Comparison of ENCODE assay signal across 19 cellular contexts in genomic region chr6:43887340-43887858, GRCh38.
DNase-seq lines count a peak whose midpoint lies in the region; ATAC-seq and TF ChIP-seq lines count a peak whose summit lies in the region.
"Had no signal": no experiment of that assay in that cellular context is flagged by ENCODE, and none has a peak within 500 bp of the region (broad histone marks: within the 10 kb centered on the region; RNA-seq: fewer than 3 reads in every experiment).

No MANE protein-coding gene starts in this region.

- H3K27me3 Mint-ChIP-seq in CD4-positive, alpha-beta memory T cell, result peaks cover 13 to 22% of the 10 kb centered on the region in 2 donors

- H3K4me1 ChIP-seq in Panc1 (ENCODE audit: control insufficient read depth, insufficient read depth, low read length), result no peaks in the 10 kb centered on the region; the same call in 1 of the 2 replicates
- peaks cover 0 to 17% (median 12%) of the 10 kb centered on the region in 4 donors for H3K4me1 ChIP-seq in stomach
- H3K4me1 ChIP-seq in right atrium auricular region, result peaks cover 0 to 5% of the 10 kb centered on the region in 2 donors
- H3K4me1 ChIP-seq in CD4-positive, alpha-beta memory T cell (ENCODE audit: insufficient read depth, low read length), result no peaks in the 10 kb centered on the region
- H3K4me1 ChIP-seq: upper lobe of left lung had no signal

- POLR2A ChIA-PET in Panc1 (lab: Charles Lee), result no interaction called here
- POLR2A ChIA-PET in CD4-positive, alpha-beta memory T cell (lab: Charles Lee; ENCODE audit: partially characterized antibody), result no interaction called here

- H3K4me3 Mint-ChIP-seq in CD4-positive, alpha-beta memory T cell, result no peak overlapping the region
- H3K4me3 Mint-ChIP-seq: CD4-positive, CD25-positive, alpha-beta regulatory T cell; stimulated activated naive B cell treated with anti-CD40 and anti-IgM and Interleukin-4, amounts not matched to agents 10 μg/mL and 1 μg/mL and 100 μg/mL, for 72 hours had no signal

- H3K4me1 Mint-ChIP-seq in CD4-positive, alpha-beta memory T cell, result peaks cover 0 to 5% (median 4%) of the 10 kb centered on the region in 4 donors

- H3K9me3 ChIP-seq in Panc1 (ENCODE audit: control insufficient read depth, insufficient read depth, low read depth, low read length), result no peaks in the 10 kb centered on the region
- H3K9me3 ChIP-seq in stomach, result no peaks in the 10 kb centered on the region
- no peaks in the 10 kb centered on the region for H3K9me3 ChIP-seq in right atrium auricular region
- H3K9me3 ChIP-seq in CD4-positive, alpha-beta memory T cell (ENCODE audit: control insufficient read depth in 1 of 2, low read length in 2 of 2), result no peaks in the 10 kb centered on the region
- H3K9me3 ChIP-seq: neutrophil, upper lobe of left lung had no signal

- intact Hi-C loops in Panc1 (cut with micrococcal nuclease; ENCODE audit: unreplicated experiment), result no loop called here
- intact Hi-C loops in stomach (cut with DNase I; ENCODE audit: low total_unique reads), result no loop called here
- intact Hi-C loops in CD4-positive, alpha-beta memory T cell (cut with micrococcal nuclease), result no loop called here

- no TSS peak for BruUV-seq in Panc1 (replicated peaks; lab: Mats Ljungman, UMichigan)

- H3K9me3 Mint-ChIP-seq in CD4-positive, alpha-beta memory T cell, result peaks cover 0 to 2% (median 0%) of the 10 kb centered on the region in 8 donors
- H3K9me3 Mint-ChIP-seq: CD4-positive, CD25-positive, alpha-beta regulatory T cell had no signal

- H3K36me3 Mint-ChIP-seq in CD4-positive, alpha-beta memory T cell, result no peaks in the 10 kb centered on the region
- H3K36me3 Mint-ChIP-seq: CD4-positive, CD25-positive, alpha-beta regulatory T cell; stimulated activated naive B cell treated with anti-CD40 and anti-IgM and Interleukin-4, amounts not matched to agents 10 μg/mL and 1 μg/mL and 100 μg/mL, for 72 hours had no signal

- TF ChIP-seq POLR2A in stomach (IDR thresholded peaks at IDR 0.05), result no peak

- DNase-seq in DMS79 treated with DMSO at 0.1 percent for 48 hours (lab: John Stamatoyannopoulos, UW), result peak; percentile 17
- no peak for DNase-seq in DMS79 (lab: John Stamatoyannopoulos, UW)
- no peak for DNase-seq in Panc1 (ENCODE audit: low read depth, low spot score)
- peak; percentile 21 for DNase-seq in kidney epithelial cell (ENCODE audit: low read depth)
- peak; percentile 37 for DNase-seq in stomach
- no peak for DNase-seq in right atrium auricular region (ENCODE audit: low spot score)
- DNase-seq in CD4-positive, alpha-beta memory T cell, result no peak
- DNase-seq: 8988T; activated gamma-delta T cell; CD4-positive, CD25-positive, alpha-beta regulatory T cell; cortex of kidney; NCI-H2029; NCI-H524; stimulated activated naive B cell treated with anti-CD40 and anti-IgM and Interleukin-4, amounts not matched to agents 10 μg/mL and 1 μg/mL and 100 μg/mL, for 72 hours; upper lobe of left lung had no signal

- ATAC-seq in Panc1 (0 out of 2 replicates have a peak, but pooled peaks have one; percentile 49), GM18873 (IDR thresholded peaks at IDR 0.05; ENCODE audit: low FRiP score, unreplicated experiment) (no peak)
- ATAC-seq: stimulated activated naive B cell treated with anti-CD40 and anti-IgM and Interleukin-4, amounts not matched to agents 10 μg/mL and 1 μg/mL and 100 μg/mL, for 72 hours had no signal

- H3K4me3 ChIP-seq in Panc1 (ENCODE audit: low read depth in 2 of 2, low read length in 2 of 2) (no peak overlapping the region), kidney epithelial cell (ENCODE audit: low read depth, low read length) (no peak overlapping the region), stomach (no peak overlapping the region), right atrium auricular region (no peak overlapping the region)
- no peak overlapping the region for H3K4me3 ChIP-seq in CD4-positive, alpha-beta memory T cell (ENCODE audit: low read length in 2 of 2)
- H3K4me3 ChIP-seq: skin epidermis, upper lobe of left lung had no signal

- in situ Hi-C loops in Panc1 (cut with HindIII; ENCODE audit: low pct_unique_long_range_greater_than_20kb, low sequenced_read_pairs), result no loop called here

- H3K27ac ChIP-seq in Panc1 (ENCODE audit: low read length) (no peak overlapping the region; the same call in 1 of the 2 replicates), stomach (no peak overlapping the region), right atrium auricular region (no peak overlapping the region)
- no peak overlapping the region for H3K27ac ChIP-seq in CD4-positive, alpha-beta memory T cell (ENCODE audit: low read depth, low read length)
- H3K27ac ChIP-seq: epithelial cell of prostate, neutrophil, skin epidermis, upper lobe of left lung had no signal

- H3K36me3 ChIP-seq in Panc1 (ENCODE audit: control insufficient read depth, insufficient read depth, low read length), result no peaks in the 10 kb centered on the region
- H3K36me3 ChIP-seq in kidney epithelial cell (ENCODE audit: control insufficient read depth, insufficient read depth, low read length), result no peaks in the 10 kb centered on the region
- H3K36me3 ChIP-seq in stomach, result no peaks in the 10 kb centered on the region
- H3K36me3 ChIP-seq in right atrium auricular region, result no peaks in the 10 kb centered on the region
- no peaks in the 10 kb centered on the region for H3K36me3 ChIP-seq in CD4-positive, alpha-beta memory T cell (ENCODE audit: insufficient read depth, low read length)
- H3K36me3 ChIP-seq: neutrophil, upper lobe of left lung had no signal

- TF ChIP-seq CTCF in Panc1 (IDR thresholded peaks at IDR 0.05), result no peak
- TF ChIP-seq CTCF in kidney epithelial cell (IDR thresholded peaks at IDR 0.05; ENCODE audit: insufficient read depth, low read length, poor library complexity, severe bottlenecking), result no peak
- no peak for TF ChIP-seq CTCF in stomach (IDR thresholded peaks at IDR 0.05)
- no peak for TF ChIP-seq CTCF in right atrium auricular region (IDR thresholded peaks at IDR 0.05)

- no peak for TF ChIP-seq EP300 in stomach (IDR thresholded peaks at IDR 0.05)

- WGBS in stomach, 5 donors, result 62 to 79% (median 76%) methylated on average over 8 to 12 of the region's 12 CpGs

- H3K27ac Mint-ChIP-seq in CD4-positive, alpha-beta memory T cell, result no peak overlapping the region
- H3K27ac Mint-ChIP-seq: CD4-positive, CD25-positive, alpha-beta regulatory T cell; stimulated activated naive B cell treated with anti-CD40 and anti-IgM and Interleukin-4, amounts not matched to agents 10 μg/mL and 1 μg/mL and 100 μg/mL, for 72 hours had no signal

- CTCF ChIA-PET in Panc1 (lab: Charles Lee), result no interaction called here
- CTCF ChIA-PET in CD4-positive, alpha-beta memory T cell (lab: Charles Lee; ENCODE audit: partially characterized antibody), result no interaction called here

- H3K27me3 ChIP-seq in Panc1 (ENCODE audit: control insufficient read depth, insufficient read depth, low read length), result no peaks in the 10 kb centered on the region
- peaks cover 9% of the 10 kb centered on the region for H3K27me3 ChIP-seq in kidney epithelial cell (ENCODE audit: control insufficient read depth, insufficient read depth, low read length)
- peaks cover 0 to 24% (median 0%) of the 10 kb centered on the region in 3 donors for H3K27me3 ChIP-seq in stomach
- H3K27me3 ChIP-seq in right atrium auricular region, result no peaks in the 10 kb centered on the region
- no peaks in the 10 kb centered on the region for H3K27me3 ChIP-seq in CD4-positive, alpha-beta memory T cell (ENCODE audit: insufficient read depth, low read length)
- H3K27me3 ChIP-seq: upper lobe of left lung had no signal

Comparison
In these comparisons a context has a peak if more than half of its experiments do, and no peak if none do; other contexts are left out.
1. DNase-seq: peak in DMS79 treated with DMSO at 0.1 percent for 48 hours (single experiment), kidney epithelial cell (single experiment) and stomach (single experiment); none in DMS79 (single experiment), Panc1 (single experiment), right atrium auricular region (single experiment) and CD4-positive, alpha-beta memory T cell (0 of 5).